ENCODE assay signal across 1 cellular context in genomic region chr6:27830212-27830664, GRCh38.
TF ChIP-seq lines count a peak whose summit lies in the region.

No MANE protein-coding gene starts in this region.

TF ChIP-seq in A549, 52 proteins besides CTCF, POLR2A, EP300 and RAD21 (continued from another document):
- TF ChIP-seq ZC3H11A (IDR thresholded peaks at IDR 0.05) (no peak), TP53 (CRISPR knock-in tag; IDR thresholded peaks at IDR 0.05) (no peak), RARB (CRISPR knock-in tag; IDR thresholded peaks at IDR 0.05) (no peak), RNF2 (IDR thresholded peaks at IDR 0.05; ENCODE audit: borderline replicate concordance, low read depth) (no peak), JUNB (IDR thresholded peaks at IDR 0.05) (no peak), MAZ (IDR thresholded peaks at IDR 0.05; ENCODE audit: borderline replicate concordance, low read depth, low read length) (no peak), EHF (CRISPR knock-in tag; IDR thresholded peaks at IDR 0.05) (no peak)
